ENCODE assay signal across 19 cellular contexts in the genomic region with DNA sequence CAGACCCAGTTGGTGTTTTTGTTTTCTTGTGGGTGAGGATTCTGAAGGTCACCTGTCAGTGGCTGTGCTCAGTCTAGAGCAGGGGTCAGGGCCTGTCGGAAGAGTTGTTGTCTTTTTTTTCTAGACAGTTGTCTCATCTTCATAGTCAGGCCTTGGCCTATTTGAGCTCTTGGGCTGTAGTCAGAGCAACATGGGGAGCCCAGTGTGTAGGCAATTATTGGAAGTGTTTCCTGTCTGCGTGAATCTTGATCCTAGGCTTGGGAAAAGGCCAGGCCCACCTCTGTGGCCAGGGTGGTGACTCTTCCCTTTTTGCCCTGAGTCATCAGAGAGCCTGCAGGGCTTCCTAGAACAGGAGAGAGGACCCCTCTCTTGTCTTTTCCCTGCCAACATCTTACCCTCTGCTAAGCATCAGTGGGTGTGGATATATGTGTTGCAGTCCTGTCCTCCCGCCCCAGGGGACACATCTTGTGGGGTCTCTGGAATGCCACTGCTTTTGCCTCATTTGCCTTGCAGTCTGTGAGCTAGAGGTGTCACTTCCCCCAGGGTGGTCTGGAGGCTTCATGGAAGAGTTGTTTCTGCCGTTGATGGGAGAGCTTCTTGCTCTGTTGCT. TPM values are rescaled to one million over a fixed set of nuclear protein-coding genes. Genes with fewer than 3 reads are reported as not detected.
DNase-seq lines count a peak whose midpoint lies in the region; ATAC-seq and TF ChIP-seq lines count a peak whose summit lies in the region.
"Had no signal": no experiment of that assay in that cellular context is flagged by ENCODE, and none has a peak within 500 bp of the region (broad histone marks: within the 10 kb centered on the region; RNA-seq: fewer than 3 reads in every experiment).

No MANE protein-coding gene starts in this region.

- H3K27ac ChIP-seq in HUES64 (ENCODE audit: low read depth, low read length) (no peak overlapping the region), ectodermal cell (ENCODE audit: insufficient read depth, low read depth, low read length, poor library complexity, severe bottlenecking) (peak overlapping the region; percentile 68), psoas muscle (peak overlapping the region; percentile 70)
- H3K27ac ChIP-seq: uterus had no signal

- H3K9me3 Mint-ChIP-seq in effector memory CD8-positive, alpha-beta T cell = no peaks in the 10 kb centered on the region
- H3K9me3 Mint-ChIP-seq: CD4-positive, alpha-beta T cell had no signal

- intact Hi-C loops in psoas muscle (cut with DNase I) = no loop called here

- peak; percentile 69 for DNase-seq in COLO829 (ENCODE audit: low spot score)
- DNase-seq in psoas muscle = no peak
- no peak for DNase-seq in NCI-H187 (lab: John Stamatoyannopoulos, UW)
- no peak for DNase-seq in effector memory CD8-positive, alpha-beta T cell
- no peak for DNase-seq in iPS-NIHi11 (ENCODE audit: low spot score)
- DNase-seq: activated CD4-positive, CD25-positive, alpha-beta regulatory T cell treated with anti-CD3 and anti-CD28 coated beads, Interleukin-2, amount 50 U/mL, for 72 hours; activated CD8-positive, alpha-beta memory T cell treated with anti-CD3 and anti-CD28 coated beads, Interleukin-2, amount 50 U/mL, for 48 hours; activated naive CD4-positive, alpha-beta T cell treated with anti-CD3 and anti-CD28 coated beads, Interleukin-2, amount 50 U/mL, for 16 hours; CD4-positive, alpha-beta T cell; effector CD8-positive, alpha-beta T cell; NCI-H2081; NCI-H526 treated with DMSO at 0.1 percent for 48 hours; RPMI8226; stimulated activated naive CD4-positive, alpha-beta T cell; T-helper 17 cell; uterus had no signal

- no peaks in the 10 kb centered on the region for H3K27me3 ChIP-seq in HUES64 (ENCODE audit: insufficient read depth, low read length)
- no peaks in the 10 kb centered on the region for H3K27me3 ChIP-seq in ectodermal cell (ENCODE audit: control insufficient read depth, insufficient read depth, low read length, poor library complexity, severe bottlenecking)
- H3K27me3 ChIP-seq in psoas muscle (ENCODE audit: insufficient read depth in 3 of 3, low read length in 2 of 3) = no peaks in the 10 kb centered on the region
- H3K27me3 ChIP-seq: uterus had no signal

- H3K36me3 Mint-ChIP-seq in effector memory CD8-positive, alpha-beta T cell (ENCODE audit: insufficient read depth) = peaks cover 10% of the 10 kb centered on the region

- H3K36me3 ChIP-seq in HUES64 (ENCODE audit: insufficient read depth, low read length) (peaks cover 4% of the 10 kb centered on the region; the same call in 1 of the 2 replicates), ectodermal cell (ENCODE audit: control insufficient read depth, insufficient read depth, low read length) (no peaks in the 10 kb centered on the region), psoas muscle (ENCODE audit: insufficient read depth in 1 of 2, low read depth in 1 of 2) (peaks cover 0 to 2% of the 10 kb centered on the region in 2 donors)
- H3K36me3 ChIP-seq: uterus had no signal

- TF ChIP-seq CTCF in psoas muscle (IDR thresholded peaks at IDR 0.05) = no peak

- H3K4me1 ChIP-seq in HUES64 (ENCODE audit: insufficient read depth, low read length) (peaks cover 4% of the 10 kb centered on the region; the same call in 1 of the 2 replicates), ectodermal cell (ENCODE audit: control insufficient read depth, insufficient read depth, low read length) (peaks cover 20% of the 10 kb centered on the region), psoas muscle (peaks cover 3% of the 10 kb centered on the region)

- H3K4me3 ChIP-seq in HUES64 (ENCODE audit: low read length) = no peak overlapping the region
- H3K4me3 ChIP-seq in ectodermal cell (ENCODE audit: insufficient read depth, low read depth, low read length) = no peak overlapping the region
- H3K4me3 ChIP-seq in psoas muscle = peak overlapping the region; percentile 8
- H3K4me3 ChIP-seq: uterus had no signal

- peaks cover 21 to 22% of the 10 kb centered on the region in 2 donors for H3K4me1 Mint-ChIP-seq in effector memory CD8-positive, alpha-beta T cell (ENCODE audit: low read depth in 2 of 2)

- H3K9me3 ChIP-seq in HUES64 (ENCODE audit: insufficient read depth, low read depth, low read length) (no peaks in the 10 kb centered on the region), ectodermal cell (ENCODE audit: control insufficient read depth, low read length) (no peaks in the 10 kb centered on the region), psoas muscle (no peaks in the 10 kb centered on the region)
- H3K9me3 ChIP-seq: uterus had no signal

- H3K9ac ChIP-seq in HUES64 (ENCODE audit: low read depth, low read length) = peak overlapping the region; percentile 3; the same call in 1 of the 2 replicates

- WGBS in HUES64 = 91% methylated on average over 4 of the region's 4 CpGs
- 88 to 93% methylated on average over 4 of the region's 4 CpGs for WGBS in ectodermal cell, 2 experiments
- 35 to 49% (median 38%) methylated on average over 4 of the region's 4 CpGs for WGBS in psoas muscle, 3 donors

- no peaks in the 10 kb centered on the region for H3K27me3 Mint-ChIP-seq in effector memory CD8-positive, alpha-beta T cell
- H3K27me3 Mint-ChIP-seq: CD4-positive, alpha-beta T cell; T-helper 17 cell had no signal

- H3K4me3 Mint-ChIP-seq in effector memory CD8-positive, alpha-beta T cell = no peak overlapping the region
- H3K4me3 Mint-ChIP-seq: CD4-positive, alpha-beta T cell; T-helper 17 cell had no signal

- ATAC-seq in psoas muscle (peak; percentile 60 to 65 (median 63)), HG03432 (IDR thresholded peaks at IDR 0.05; ENCODE audit: unreplicated experiment) (no peak)
- no peak for ATAC-seq in effector memory CD8-positive, alpha-beta T cell (replicated peaks)
- ATAC-seq: T-helper 17 cell had no signal

- H3K27ac Mint-ChIP-seq in effector memory CD8-positive, alpha-beta T cell = peak overlapping the region in 1 of 2 donors; percentile 22
- H3K27ac Mint-ChIP-seq: CD4-positive, alpha-beta T cell; T-helper 17 cell had no signal

RNA-seq across cellular contexts. Expression of a gene that starts 11.4 kb away (rescaled TPM):
- polyA plus RNA-seq in HUES64 (2013, experiment 1 of 2) = 26.0 TPM
- polyA plus RNA-seq in HUES64 (2013, experiment 2 of 2) = 25.1 TPM
- 58.9 TPM for polyA plus RNA-seq in ectodermal cell (2013, experiment 1 of 4)
- 54.8 TPM for polyA plus RNA-seq in ectodermal cell (2013, experiment 2 of 4)
- 42.8 TPM for polyA plus RNA-seq in ectodermal cell (2013, experiment 3 of 4)
- 45.1 TPM for polyA plus RNA-seq in ectodermal cell (2013, experiment 4 of 4)
- total RNA-seq in psoas muscle = 10 to 100 TPM; 31.4 to 39.9 (median 36.3) TPM
- polyA plus RNA-seq in psoas muscle = 10 to 100 TPM; 18.0 to 35.2 (median 20.8) TPM

RNA-seq across cellular contexts. Expression of a gene that starts 21.4 kb away (rescaled TPM):
- polyA plus RNA-seq in HUES64 (2013, experiment 1 of 2) = 0.30 TPM
- not detected for polyA plus RNA-seq in HUES64 (2013, experiment 2 of 2)
- 0.74 TPM for polyA plus RNA-seq in ectodermal cell (2013, experiment 1 of 4)
- polyA plus RNA-seq in ectodermal cell (2013, experiment 2 of 4) = 0.27 TPM
- polyA plus RNA-seq in ectodermal cell (2013, experiment 3 of 4) = 0.32 TPM
- 0.69 TPM for polyA plus RNA-seq in ectodermal cell (2013, experiment 4 of 4)
- total RNA-seq in psoas muscle = under 1 TPM in 1 of 4 donors, not detected in 3; 0.20 TPM
- polyA plus RNA-seq in psoas muscle = under 1 TPM; 0.10 to 0.29 (median 0.26) TPM

RNA-seq across cellular contexts. Expression of a gene that starts 28.0 kb away (rescaled TPM):
- 62.1 TPM for polyA plus RNA-seq in HUES64 (2013, experiment 1 of 2)
- polyA plus RNA-seq in HUES64 (2013, experiment 2 of 2) = 68.8 TPM
- 104 TPM for polyA plus RNA-seq in ectodermal cell (2013, experiment 1 of 4)
- 117 TPM for polyA plus RNA-seq in ectodermal cell (2013, experiment 2 of 4)
- polyA plus RNA-seq in ectodermal cell (2013, experiment 3 of 4) = 86.6 TPM
- polyA plus RNA-seq in ectodermal cell (2013, experiment 4 of 4) = 101 TPM
- total RNA-seq in psoas muscle = 10 to 100 TPM; 57.9 to 71.4 (median 63.0) TPM
- polyA plus RNA-seq in psoas muscle = 10 to 100 TPM; 57.7 to 91.5 (median 71.8) TPM

RNA-seq across cellular contexts. Expression of a gene that starts 28.1 kb away (rescaled TPM):
- 30.9 TPM for polyA plus RNA-seq in HUES64 (2013, experiment 1 of 2)
- 24.9 TPM for polyA plus RNA-seq in HUES64 (2013, experiment 2 of 2)
- polyA plus RNA-seq in ectodermal cell (2013, experiment 1 of 4) = 33.7 TPM
- 38.0 TPM for polyA plus RNA-seq in ectodermal cell (2013, experiment 2 of 4)
- polyA plus RNA-seq in ectodermal cell (2013, experiment 3 of 4) = 30.3 TPM
- polyA plus RNA-seq in ectodermal cell (2013, experiment 4 of 4) = 33.1 TPM
- 10 to 100 TPM; 17.5 to 27.8 (median 24.1) TPM for total RNA-seq in psoas muscle
- polyA plus RNA-seq in psoas muscle = 10 to 100 TPM; 23.4 to 64.5 (median 43.2) TPM

RNA-seq across cellular contexts. Expression of a gene that starts 33.4 kb away (rescaled TPM):
- polyA plus RNA-seq in HUES64 (2013, experiment 1 of 2) = 0.35 TPM
- polyA plus RNA-seq in HUES64 (2013, experiment 2 of 2) = 0.38 TPM
- polyA plus RNA-seq in ectodermal cell (2013, experiment 1 of 4) = 0.54 TPM
- polyA plus RNA-seq in ectodermal cell (2013, experiment 2 of 4) = 1.0 TPM
- polyA plus RNA-seq in ectodermal cell (2013, experiment 3 of 4) = 0.53 TPM
- 0.65 TPM for polyA plus RNA-seq in ectodermal cell (2013, experiment 4 of 4)
- under 1 TPM in 1 of 4 donors, not detected in 3; 0.56 TPM for total RNA-seq in psoas muscle
- under 1 TPM; 0.04 to 0.90 (median 0.10) TPM for polyA plus RNA-seq in psoas muscle

Comparison
In these comparisons a context has a peak if more than half of its experiments do, and no peak if none do; other contexts are left out.
1. ATAC-seq: peak in psoas muscle (4 of 4); none in effector memory CD8-positive, alpha-beta T cell (single experiment) and HG03432 (single experiment).